Comparison of ENCODE assay signal across 9 cellular contexts in genomic region chr19:12034610-12035009, GRCh38. TPM values are rescaled to one million over a fixed set of nuclear protein-coding genes. Genes with fewer than 3 reads are reported as not detected.
DNase-seq lines count a peak whose midpoint lies in the region; ATAC-seq and TF ChIP-seq lines count a peak whose summit lies in the region.
"Had no signal": no experiment of that assay in that cellular context is flagged by ENCODE, and none has a peak within 500 bp of the region (broad histone marks: within the 10 kb centered on the region; RNA-seq: fewer than 3 reads in every experiment).

No MANE protein-coding gene starts in this region.

- H3K9me3 ChIP-seq in right cardiac atrium (ENCODE audit: control insufficient read depth, low read length) = no peaks in the 10 kb centered on the region
- no peaks in the 10 kb centered on the region for H3K9me3 ChIP-seq in gastrocnemius medialis

- in situ Hi-C loops in gastrocnemius medialis (cut with MboI; ENCODE audit: low sequenced_read_pairs in 4 of 4) = no loop called here

- TF ChIP-seq CTCF in GM06990 (IDR thresholded peaks at IDR 0.05; ENCODE audit: insufficient read depth, low read length, poor library complexity, severe bottlenecking) (no peak), gastrocnemius medialis (IDR thresholded peaks at IDR 0.05 in 4 of 5, conservative IDR thresholded peaks at IDR 0.05 in 1 of 5) (no peak)

- no peak for ATAC-seq in T-cell (replicated peaks in 1 of 4)
- ATAC-seq in right cardiac atrium = no peak
- ATAC-seq in gastrocnemius medialis = no peak
- no peak for ATAC-seq in activated CD4-positive, CD25-positive, alpha-beta regulatory T cell treated with anti-CD3 and anti-CD28 coated beads, Interleukin-2, amount 50 U/mL, for 24 hours
- ATAC-seq: HCT116 had no signal

- H3K36me3 Mint-ChIP-seq in T-cell = no peaks in the 10 kb centered on the region

- H3K9me3 Mint-ChIP-seq in T-cell = peaks cover 0 to 15% (median 4%) of the 10 kb centered on the region in 3 donors

- H3K4me3 ChIP-seq in GM06990 (replicated peaks; ENCODE audit: low read depth, low read length) (peak overlapping the region; percentile 89), right cardiac atrium (ENCODE audit: low read length) (peak overlapping the region; percentile 63), gastrocnemius medialis (peak overlapping the region; percentile 86 to 95 (median 90))

- no peak for TF ChIP-seq POLR2A in gastrocnemius medialis (IDR thresholded peaks at IDR 0.05)

- H3K27me3 ChIP-seq in GM06990 (replicated peaks; ENCODE audit: control insufficient read depth, insufficient read depth, low read length) (no peaks in the 10 kb centered on the region), right cardiac atrium (ENCODE audit: control insufficient read depth, insufficient read depth) (no peaks in the 10 kb centered on the region), gastrocnemius medialis (no peaks in the 10 kb centered on the region)

- 20% methylated on average over 7 of the region's 7 CpGs for WGBS in right cardiac atrium

- no peak overlapping the region for H3K27ac ChIP-seq in right cardiac atrium (ENCODE audit: low read length)
- H3K27ac ChIP-seq in gastrocnemius medialis = peak overlapping the region; percentile 87 to 92 (median 90)

- peak overlapping the region in 1 of 2 donors; percentile 12 for H3K27ac Mint-ChIP-seq in T-cell

- POLR2A ChIA-PET in T-cell (lab: Charles Lee) = interaction anchor here in 1 of 2 donors (0.6 kb wide), 1 partner anchor 46 kb away, joined by 4 read pairs; no protein-coding TSS in a partner anchor

- H3K4me1 ChIP-seq in right cardiac atrium (ENCODE audit: control insufficient read depth, insufficient read depth, low read length) (peaks cover 3% of the 10 kb centered on the region), gastrocnemius medialis (peaks cover 8 to 10% of the 10 kb centered on the region in 2 donors)

- H3K36me3 ChIP-seq in GM06990 (ENCODE audit: control insufficient read depth, insufficient read depth, low read length) = no peaks in the 10 kb centered on the region
- peaks cover 0 to 2% of the 10 kb centered on the region in 2 donors for H3K36me3 ChIP-seq in gastrocnemius medialis

- intact Hi-C loops in right cardiac atrium (cut with DNase I) (no loop called here), gastrocnemius medialis (cut with DNase I; ENCODE audit: low total_unique reads) (loop anchor here (1.0 to 10.0 kb wide), 3 partner anchors 106 to 330 kb away; partner anchors contain the start of genes ZNF20 and ZNF442)

- no peaks in the 10 kb centered on the region for H3K27me3 Mint-ChIP-seq in T-cell

- peak overlapping the region; percentile 64 to 84 (median 68) for H3K4me3 Mint-ChIP-seq in T-cell

- CTCF ChIA-PET in T-cell (lab: Charles Lee) = interaction anchor here in 1 of 2 donors (1.1 kb wide), 1 partner anchor 46 kb away, joined by 4 read pairs; no protein-coding TSS in a partner anchor

- H3K4me1 Mint-ChIP-seq in T-cell = peaks cover 8 to 19% (median 11%) of the 10 kb centered on the region in 3 donors

- no peak for DNase-seq in GM06990 (ENCODE audit: extremely low read depth, insufficient read length)
- DNase-seq in T-cell = no peak
- no peak for DNase-seq in right cardiac atrium
- no peak for DNase-seq in gastrocnemius medialis
- no peak for DNase-seq in NCI-H1694 (lab: John Stamatoyannopoulos, UW)
- no peak for DNase-seq in middle frontal gyrus (ENCODE audit: extremely low spot score, low spot score)
- DNase-seq in NCI-H446 treated with DMSO at 0.1 percent for 48 hours (lab: John Stamatoyannopoulos, UW) = no peak

RNA-seq across cellular contexts. Expression of gene ZNF433, which starts 0.9 kb away (rescaled TPM):
- 1 to 10 TPM in 3 of 5 donors, under 1 TPM in 2; 0.41 to 1.9 (median 1.5) TPM for total RNA-seq in T-cell
- total RNA-seq in right cardiac atrium = 1 to 10 TPM; 3.5 to 5.0 (median 3.9) TPM
- polyA plus RNA-seq in right cardiac atrium = 4.0 TPM
- 1 to 10 TPM; 3.6 to 8.2 (median 5.0) TPM for total RNA-seq in gastrocnemius medialis

RNA-seq across cellular contexts. Expression of gene ZNF878, which starts 18.2 kb away (rescaled TPM):
- under 1 TPM in 2 of 5 donors, not detected in 3; 0.29 to 0.33 TPM for total RNA-seq in T-cell
- under 1 TPM in 2 of 4 donors, not detected in 2; 0.20 to 0.38 TPM for total RNA-seq in right cardiac atrium
- 0.23 TPM for polyA plus RNA-seq in right cardiac atrium
- total RNA-seq in gastrocnemius medialis = not detected

RNA-seq across cellular contexts. Expression of gene ZNF844, which starts 29.9 kb away (rescaled TPM):
- total RNA-seq in T-cell (10 to 100 TPM in 4 of 5 donors, 1 to 10 TPM in 1; 9.2 to 20.7 (median 11.5) TPM), right cardiac atrium (10 to 100 TPM in 3 of 4 donors, 1 to 10 TPM in 1; 9.6 to 14.7 (median 13.6) TPM), gastrocnemius medialis (1 to 10 TPM; 2.2 to 5.7 (median 4.9) TPM)
- polyA plus RNA-seq in right cardiac atrium = 5.6 TPM
